Comparison of ENCODE assay signal across 26 cellular contexts in genomic region chr3:126980266-126980811, GRCh38. TPM values are rescaled to one million over a fixed set of nuclear protein-coding genes. Genes with fewer than 3 reads are reported as not detected.
DNase-seq lines count a peak whose midpoint lies in the region; ATAC-seq, FAIRE-seq and TF ChIP-seq lines count a peak whose summit lies in the region.
"Had no signal": no experiment of that assay in that cellular context is flagged by ENCODE, and none has a peak within 500 bp of the region (broad histone marks: within the 10 kb centered on the region; RNA-seq: fewer than 3 reads in every experiment).

No MANE protein-coding gene starts in this region.

- no peak for FAIRE-seq in kidney (lab: Jason Lieb, UNC)
- FAIRE-seq in small intestine (lab: Jason Lieb, UNC) = no peak
- FAIRE-seq: GM18507 had no signal

- TF ChIP-seq CTCF in kidney (IDR thresholded peaks at IDR 0.05; ENCODE audit: borderline replicate concordance, extremely low read depth, insufficient read depth) = no peak

- peaks cover 10% of the 10 kb centered on the region for H3K27me3 Mint-ChIP-seq in activated CD4-positive, alpha-beta T cell treated with anti-CD3 and anti-CD28 coated beads, Interleukin-2, amount 10 ng/mL, durations not matched to agents 24 days and 14 days
- H3K27me3 Mint-ChIP-seq in T-helper 17 cell = peaks cover 16% of the 10 kb centered on the region
- peaks cover 6 to 37% of the 10 kb centered on the region in 2 donors for H3K27me3 Mint-ChIP-seq in effector memory CD8-positive, alpha-beta T cell

- no peak for DNase-seq in activated CD4-positive, alpha-beta T cell treated with anti-CD3 and anti-CD28 coated beads, Interleukin-2, amount 10 ng/mL, durations not matched to agents 24 days and 14 days
- DNase-seq in activated CD4-positive, alpha-beta T cell treated with anti-CD3 and anti-CD28 coated beads for 4 hours = no peak
- no peak for DNase-seq in T-helper 17 cell
- peak; percentile 46 for DNase-seq in kidney
- peak; percentile 11 for DNase-seq in small intestine
- DNase-seq in effector memory CD8-positive, alpha-beta T cell = no peak
- DNase-seq: ACHN; Calu3; DMS153; NCI-H1105; NCI-H146; NCI-H2029; NCI-H345; NCI-H524; NCI-H774; NK-92 treated with Interleukin-12 subunit alpha and Interleukin-12 subunit beta, amount 100 ng/mL, for 24 hours; SJCRH30 had no signal

- no peak overlapping the region for H3K9ac ChIP-seq in kidney (ENCODE audit: low read length in 2 of 2)
- H3K9ac ChIP-seq: BLaER1 treated with 17β-estradiol and CSF1 and Interleukin-3, amounts not matched to agents 10 nM and 100 nM; KMS-11 had no signal

- H3K27ac ChIP-seq in kidney (ENCODE audit: low read depth in 2 of 2, low read length in 2 of 2) = no peak overlapping the region
- H3K27ac ChIP-seq in small intestine (ENCODE audit: low read depth in 1 of 2, low read length in 1 of 2) = no peak overlapping the region
- H3K27ac ChIP-seq: 22Rv1; BLaER1 treated with 17β-estradiol and CSF1 and Interleukin-3, amounts not matched to agents 10 nM and 100 nM; HL-60; KMS-11; SJCRH30 had no signal

- H3K9me3 ChIP-seq in T-helper 17 cell (ENCODE audit: control insufficient read depth, low read length, poor library complexity, severe bottlenecking) = no peaks in the 10 kb centered on the region
- no peaks in the 10 kb centered on the region for H3K9me3 ChIP-seq in kidney (ENCODE audit: control insufficient read depth in 1 of 2, low read length in 2 of 2)
- H3K9me3 ChIP-seq in small intestine (ENCODE audit: control insufficient read depth, low read depth) = no peaks in the 10 kb centered on the region
- H3K9me3 ChIP-seq: SJCRH30 had no signal

- peaks cover 21% of the 10 kb centered on the region for H3K4me1 Mint-ChIP-seq in activated CD4-positive, alpha-beta T cell treated with anti-CD3 and anti-CD28 coated beads, Interleukin-2, amount 10 ng/mL, durations not matched to agents 24 days and 14 days
- H3K4me1 Mint-ChIP-seq in T-helper 17 cell = peaks cover 11% of the 10 kb centered on the region
- peaks cover 3 to 14% of the 10 kb centered on the region in 2 donors for H3K4me1 Mint-ChIP-seq in effector memory CD8-positive, alpha-beta T cell (ENCODE audit: low read depth in 2 of 2)

- intact Hi-C loops in activated CD4-positive, alpha-beta T cell treated with anti-CD3 and anti-CD28 coated beads, Interleukin-2, amount 10 ng/mL, durations not matched to agents 24 days and 14 days (cut with micrococcal nuclease) = loop anchor here (5.0 to 10.0 kb wide), 3 partner anchors 306 to 1072 kb away; partner anchors contain the start of genes SEC61A1 and ZXDC
- intact Hi-C loops in kidney (cut with DNase I) = loop anchor here (10.0 kb wide), 1 partner anchor 226 kb away; no protein-coding TSS in a partner anchor

- no peak overlapping the region for H3K4me3 Mint-ChIP-seq in activated CD4-positive, alpha-beta T cell treated with anti-CD3 and anti-CD28 coated beads, Interleukin-2, amount 10 ng/mL, durations not matched to agents 24 days and 14 days
- H3K4me3 Mint-ChIP-seq in T-helper 17 cell = peak overlapping the region; percentile 7
- no peak overlapping the region for H3K4me3 Mint-ChIP-seq in effector memory CD8-positive, alpha-beta T cell
- H3K4me3 Mint-ChIP-seq: CD8-positive, alpha-beta T cell had no signal

- peaks cover 0 to 10% of the 10 kb centered on the region in 2 donors for H3K4me1 ChIP-seq in kidney (ENCODE audit: control insufficient read depth in 1 of 2, insufficient read depth in 1 of 2, low read depth in 1 of 2, low read length in 2 of 2)
- H3K4me1 ChIP-seq in small intestine (ENCODE audit: control insufficient read depth in 2 of 2, insufficient read depth in 1 of 2, low read depth in 1 of 2, low read length in 1 of 2) = no peaks in the 10 kb centered on the region

- ATAC-seq in T-helper 17 cell (no peak), GM18498 (IDR thresholded peaks at IDR 0.05; ENCODE audit: unreplicated experiment) (no peak), GM21367 (IDR thresholded peaks at IDR 0.05; ENCODE audit: unreplicated experiment) (no peak)
- no peak for ATAC-seq in effector memory CD8-positive, alpha-beta T cell (replicated peaks)
- ATAC-seq: CD8-positive, alpha-beta T cell; Panc1 had no signal

- H3K27me3 ChIP-seq in small intestine (ENCODE audit: control insufficient read depth in 2 of 2, insufficient read depth in 2 of 2, low read length in 2 of 2) = no peaks in the 10 kb centered on the region
- H3K27me3 ChIP-seq: SJCRH30 had no signal

- H3K36me3 Mint-ChIP-seq in activated CD4-positive, alpha-beta T cell treated with anti-CD3 and anti-CD28 coated beads, Interleukin-2, amount 10 ng/mL, durations not matched to agents 24 days and 14 days (ENCODE audit: low read depth) = no peaks in the 10 kb centered on the region
- no peaks in the 10 kb centered on the region for H3K36me3 Mint-ChIP-seq in T-helper 17 cell (ENCODE audit: low read depth)
- peaks cover 16% of the 10 kb centered on the region for H3K36me3 Mint-ChIP-seq in effector memory CD8-positive, alpha-beta T cell (ENCODE audit: insufficient read depth)
- H3K36me3 Mint-ChIP-seq: CD8-positive, alpha-beta T cell had no signal

- 58 to 81% (median 74%) methylated on average over 15 of the region's 15 CpGs for WGBS in small intestine, 3 donors

- H3K4me3 ChIP-seq in kidney (ENCODE audit: low read length in 2 of 2) = no peak overlapping the region
- H3K4me3 ChIP-seq in small intestine (ENCODE audit: low read depth in 1 of 2, low read length in 2 of 2) = no peak overlapping the region
- H3K4me3 ChIP-seq: BLaER1 treated with 17β-estradiol and CSF1 and Interleukin-3, amounts not matched to agents 10 nM and 100 nM; SJCRH30 had no signal

- peaks cover 2% of the 10 kb centered on the region for H3K9me3 Mint-ChIP-seq in activated CD4-positive, alpha-beta T cell treated with anti-CD3 and anti-CD28 coated beads, Interleukin-2, amount 10 ng/mL, durations not matched to agents 24 days and 14 days
- H3K9me3 Mint-ChIP-seq in effector memory CD8-positive, alpha-beta T cell = peaks cover 0 to under 1% of the 10 kb centered on the region in 2 donors
- H3K9me3 Mint-ChIP-seq: CD8-positive, alpha-beta T cell had no signal

- H3K27ac Mint-ChIP-seq in activated CD4-positive, alpha-beta T cell treated with anti-CD3 and anti-CD28 coated beads, Interleukin-2, amount 10 ng/mL, durations not matched to agents 24 days and 14 days = peak overlapping the region; percentile 8
- peak overlapping the region; percentile 94 for H3K27ac Mint-ChIP-seq in T-helper 17 cell
- H3K27ac Mint-ChIP-seq in effector memory CD8-positive, alpha-beta T cell = peak overlapping the region in 1 of 2 donors; percentile 75
- H3K27ac Mint-ChIP-seq: CD8-positive, alpha-beta T cell had no signal

- H3K36me3 ChIP-seq in kidney (ENCODE audit: control insufficient read depth in 1 of 2, insufficient read depth in 2 of 2, low read length in 2 of 2) = no peaks in the 10 kb centered on the region
- no peaks in the 10 kb centered on the region for H3K36me3 ChIP-seq in small intestine (ENCODE audit: control insufficient read depth in 2 of 2, insufficient read depth in 2 of 2, low read length in 2 of 2)
- H3K36me3 ChIP-seq: BLaER1 treated with 17β-estradiol and CSF1 and Interleukin-3, amounts not matched to agents 10 nM and 100 nM; SJCRH30 had no signal

RNA-seq across cellular contexts. Expression of gene PLXNA1, which starts 2.6 kb away (rescaled TPM):
- total RNA-seq in activated CD4-positive, alpha-beta T cell treated with anti-CD3 and anti-CD28 coated beads, Interleukin-2, amount 10 ng/mL, durations not matched to agents 24 days and 14 days = 21.3 and 24.0 TPM in 2 replicates
- total RNA-seq in T-helper 17 cell (10 to 100 TPM; 13.7 to 16.4 TPM), kidney (29.0 TPM)
- polyA plus RNA-seq in kidney (ENCODE audit: insufficient read depth, low read depth, low replicate concordance) (5.3 TPM), small intestine (1 to 10 TPM; 1.4 to 8.0 (median 4.7) TPM)

Comparison
In these comparisons a context has a peak if more than half of its experiments do, and no peak if none do; other contexts are left out.
1. DNase-seq: peak in kidney (single experiment) and small intestine (single experiment); none in activated CD4-positive, alpha-beta T cell treated with anti-CD3 and anti-CD28 coated beads, Interleukin-2, amount 10 ng/mL, durations not matched to agents 24 days and 14 days (single experiment), activated CD4-positive, alpha-beta T cell treated with anti-CD3 and anti-CD28 coated beads for 4 hours (0 of 2), T-helper 17 cell (0 of 3) and effector memory CD8-positive, alpha-beta T cell (0 of 3).